11 cellular contexts compared by ENCODE assay signal in genomic region chr10:125628251-125629049, GRCh38. TPM values are rescaled to one million over a fixed set of nuclear protein-coding genes. Genes with fewer than 3 reads are reported as not detected.
"Had no signal": no experiment of that assay in that cellular context is flagged by ENCODE, and none has a peak within 500 bp of the region (broad histone marks: within the 10 kb centered on the region; RNA-seq: fewer than 3 reads in every experiment).

No MANE protein-coding gene starts in this region.

- DNase-seq: GM23248, GOT3, H7, IMR-90, KG1 had no signal

- FAIRE-seq: HTR-8/SVneo, K562 had no signal

- H3K4me3 ChIP-seq: GM23248, HAP-1, K562 had no signal

- ATAC-seq: HCT116, K562 had no signal

- H3K27ac ChIP-seq: GM23248 had no signal

- H3K36me3 ChIP-seq: HAP-1 had no signal

- H2AFZ ChIP-seq: GM23248 had no signal

- H3K9me3 ChIP-seq: HAP-1 had no signal

RNA-seq across cellular contexts. Expression of gene TEX36, which starts 54.5 kb away (rescaled TPM):
- total RNA-seq: H4, H7, HT-29, IMR-90, K562 had no signal
- polyA plus RNA-seq: IMR-90 had no signal
